In genomic region chr11:77127969-77128691, GRCh38 we compare ENCODE assay signal across 8 cellular contexts. TPM values are rescaled to one million over a fixed set of nuclear protein-coding genes. Genes with fewer than 3 reads are reported as not detected.
A peak's percentile ranks its signal among the peaks of the same experiment; 100 is the strongest.
DNase-seq lines count a peak whose midpoint lies in the region; ATAC-seq and TF ChIP-seq lines count a peak whose summit lies in the region.

TSS of gene MYO7A (plus strand) at chr11:77128246. CDS start at chr11:77130635, 2,389 bp downstream.

- peak; percentile 74 to 88 (median 78) for ATAC-seq in right lobe of liver
- no peak for ATAC-seq in thoracic aorta (ENCODE audit: insufficient number of reproducible peaks, low FRiP score, low read depth)

- H3K4me3 ChIP-seq in right lobe of liver (peak within 1 kb of the TSS; percentile 40 to 61 (median 60)), thoracic aorta (peak within 1 kb of the TSS; percentile 76)

- no peaks in the 10 kb centered on the region for H3K27me3 ChIP-seq in right lobe of liver
- no peaks in the 10 kb centered on the region for H3K27me3 ChIP-seq in thoracic aorta (replicated peaks; ENCODE audit: insufficient read depth)

- WGBS in right lobe of liver (ENCODE audit: insufficient coverage, low coverage, low lambda C conversion rate, missing lambda C conversion rate), result 3% methylated on average over 8 of the region's 19 CpGs

- DNase-seq in EH (ENCODE audit: low read depth) (peak; percentile 68), NCI-H82 (lab: John Stamatoyannopoulos, UW) (peak; percentile 62), right lobe of liver (peak; percentile 92 to 96 (median 95)), thoracic aorta (ENCODE audit: low spot score) (no peak), D341Med (ENCODE audit: low spot score) (no peak), SKM-1 treated with dmso at 0.1 percent for 144 hours (lab: John Stamatoyannopoulos, UW; ENCODE audit: unreplicated experiment) (no peak), HT-29 (ENCODE audit: low spot score) (no peak)

- no peaks in the 10 kb centered on the region for H3K9me3 ChIP-seq in right lobe of liver
- no peaks in the 10 kb centered on the region for H3K9me3 ChIP-seq in thoracic aorta

- H3K27ac ChIP-seq in cingulate gyrus (ENCODE audit: low read depth, low read length) (peak within 1 kb of the TSS; percentile 65), right lobe of liver (peak within 1 kb of the TSS; percentile 63 to 93 (median 88)), thoracic aorta (no peak within 1 kb of the TSS)

- peaks cover 0 to 16% (median under 1%) of the 10 kb centered on the region in 4 donors for H3K36me3 ChIP-seq in right lobe of liver
- H3K36me3 ChIP-seq in thoracic aorta, result no peaks in the 10 kb centered on the region

- TF ChIP-seq CTCF in right lobe of liver (IDR thresholded peaks at IDR 0.05) (no peak), thoracic aorta (IDR thresholded peaks at IDR 0.05) (no peak)

- H3K4me1 ChIP-seq in right lobe of liver (peaks cover 0 to 51% (median 27%) of the 10 kb centered on the region in 4 donors), thoracic aorta (ENCODE audit: control insufficient read depth in 1 of 2, low read depth in 2 of 2) (peaks cover 18 to 38% of the 10 kb centered on the region in 2 donors)

- peak; percentile 78 for TF ChIP-seq POLR2A in right lobe of liver (IDR thresholded peaks at IDR 0.05)

- intact Hi-C loops in right lobe of liver (cut with DNase I), result loop anchor here (5.0 to 10.0 kb wide), 3 partner anchors 59 to 427 kb away; no protein-coding TSS in a partner anchor

RNA-seq across cellular contexts. Expression of gene MYO7A, which starts in this region (rescaled TPM):
- total RNA-seq in right lobe of liver (10 to 100 TPM; 23.6 to 39.6 (median 32.0) TPM), thoracic aorta (10 to 100 TPM; 15.2 to 22.7 TPM)
- total RNA-seq in HT-29 (2014; rRNA removed; shearing (Covaris generic)), result 1.9 and 2.3 TPM in 2 replicates

Comparison
In these comparisons a context has a peak if more than half of its experiments do, and no peak if none do; other contexts are left out.
1. DNase-seq: peak in EH (single experiment), NCI-H82 (single experiment) and right lobe of liver (3 of 3); none in thoracic aorta (single experiment), D341Med (single experiment), SKM-1 treated with dmso at 0.1 percent for 144 hours (single experiment) and HT-29 (single experiment).
2. H3K27ac ChIP-seq: peak in cingulate gyrus (single experiment) and right lobe of liver (3 of 3); none in thoracic aorta (0 of 2).